ENCODE assay signal across 1 cellular context in the genomic region with DNA sequence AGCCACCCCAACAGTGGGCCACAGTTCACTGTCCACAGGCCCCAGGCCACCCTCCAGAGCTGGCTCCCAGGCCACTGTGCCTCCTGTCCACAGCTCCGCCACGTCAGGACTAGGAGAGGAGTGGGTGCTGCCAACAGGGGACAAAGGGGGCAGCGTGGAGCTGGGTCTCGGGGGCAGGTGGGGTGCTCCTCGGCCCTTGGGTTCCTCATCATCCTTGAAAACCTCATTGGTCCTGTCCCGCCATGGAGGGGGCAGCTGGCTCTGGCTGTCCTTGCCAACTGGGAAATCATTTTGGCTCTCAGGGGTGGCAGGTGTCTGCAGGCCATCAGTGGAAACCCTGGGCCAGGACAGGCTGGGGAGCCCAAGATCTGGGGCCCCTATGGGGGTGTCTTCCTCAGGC.
TF ChIP-seq lines count a peak whose summit lies in the region.

No MANE protein-coding gene starts in this region.

TF ChIP-seq in H1, 55 proteins besides CTCF, POLR2A, EP300 and RAD21 (continued from another document):
- TF ChIP-seq POU5F1 (IDR thresholded peaks at IDR 0.05; ENCODE audit: low read depth, low read length) (no peak), CHD1 (IDR thresholded peaks at IDR 0.05; ENCODE audit: low read depth, low read length) (no peak), RXRA (IDR thresholded peaks at IDR 0.05; ENCODE audit: insufficient read depth, low read depth, low read length) (no peak), TEAD4 (IDR thresholded peaks at IDR 0.05; ENCODE audit: low read depth, low read length) (no peak), NRF1 (IDR thresholded peaks at IDR 0.05; ENCODE audit: low read depth, low read length) (no peak), ZNF274 (IDR thresholded peaks at IDR 0.05; ENCODE audit: borderline replicate concordance, extremely low read depth, low read length) (no peak), SP4 (IDR thresholded peaks at IDR 0.05; ENCODE audit: low read length) (no peak), SAP30 (IDR thresholded peaks at IDR 0.05; ENCODE audit: insufficient read depth, insufficient replicate concordance, low read length) (no peak), CBX8 (IDR thresholded peaks at IDR 0.05; ENCODE audit: borderline replicate concordance, low read depth, low read length) (no peak), KDM1A (IDR thresholded peaks at IDR 0.05; ENCODE audit: borderline replicate concordance, low read length) (no peak)
- TF ChIP-seq, protein P1, sequence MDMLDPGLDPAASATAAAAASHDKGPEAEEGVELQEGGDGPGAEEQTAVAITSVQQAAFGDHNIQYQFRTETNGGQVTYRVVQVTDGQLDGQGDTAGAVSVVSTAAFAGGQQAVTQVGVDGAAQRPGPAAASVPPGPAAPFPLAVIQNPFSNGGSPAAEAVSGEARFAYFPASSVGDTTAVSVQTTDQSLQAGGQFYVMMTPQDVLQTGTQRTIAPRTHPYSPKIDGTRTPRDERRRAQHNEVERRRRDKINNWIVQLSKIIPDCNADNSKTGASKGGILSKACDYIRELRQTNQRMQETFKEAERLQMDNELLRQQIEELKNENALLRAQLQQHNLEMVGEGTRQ (IDR thresholded peaks at IDR 0.05; ENCODE audit: low read length) = no peak
- TF ChIP-seq, protein P2, sequence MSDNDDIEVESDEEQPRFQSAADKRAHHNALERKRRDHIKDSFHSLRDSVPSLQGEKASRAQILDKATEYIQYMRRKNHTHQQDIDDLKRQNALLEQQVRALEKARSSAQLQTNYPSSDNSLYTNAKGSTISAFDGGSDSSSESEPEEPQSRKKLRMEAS (IDR thresholded peaks at IDR 0.05) = no peak
- TF ChIP-seq, protein P3, sequence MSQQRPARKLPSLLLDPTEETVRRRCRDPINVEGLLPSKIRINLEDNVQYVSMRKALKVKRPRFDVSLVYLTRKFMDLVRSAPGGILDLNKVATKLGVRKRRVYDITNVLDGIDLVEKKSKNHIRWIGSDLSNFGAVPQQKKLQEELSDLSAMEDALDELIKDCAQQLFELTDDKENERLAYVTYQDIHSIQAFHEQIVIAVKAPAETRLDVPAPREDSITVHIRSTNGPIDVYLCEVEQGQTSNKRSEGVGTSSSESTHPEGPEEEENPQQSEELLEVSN (IDR thresholded peaks at IDR 0.05) = no peak
